In genomic region chr14:49193365-49194050, GRCh38 we compare ENCODE assay signal across 10 cellular contexts.
DNase-seq lines count a peak whose midpoint lies in the region; ATAC-seq, FAIRE-seq and TF ChIP-seq lines count a peak whose summit lies in the region.
"Had no signal": no experiment of that assay in that cellular context is flagged by ENCODE, and none has a peak within 500 bp of the region (broad histone marks: within the 10 kb centered on the region; RNA-seq: fewer than 3 reads in every experiment).

No MANE protein-coding gene starts in this region.

- ATAC-seq in GM19455 (IDR thresholded peaks at IDR 0.05; ENCODE audit: unreplicated experiment) (peak; percentile 80), HG02970 (IDR thresholded peaks at IDR 0.05; ENCODE audit: low FRiP score, unreplicated experiment) (peak; percentile 89), foreskin keratinocyte (no peak), omental fat pad (ENCODE audit: low FRiP score) (no peak)

- H3K27me3 ChIP-seq in foreskin keratinocyte, result no peaks in the 10 kb centered on the region

- H3K4me1 ChIP-seq in foreskin keratinocyte, result no peaks in the 10 kb centered on the region

- TF ChIP-seq CTCF in foreskin keratinocyte (conservative IDR thresholded peaks at IDR 0.05) (no peak), omental fat pad (IDR thresholded peaks at IDR 0.05) (no peak)

- H3K27ac ChIP-seq in foreskin keratinocyte, result no peak overlapping the region

- FAIRE-seq in GM12892 (lab: Jason Lieb, UNC), result peak; percentile 94
- FAIRE-seq: islet of Langerhans had no signal

- TF ChIP-seq POLR2A in GM12892 (IDR thresholded peaks at IDR 0.05; ENCODE audit: low read depth, low read length), result no peak

- DNase-seq in GM12892 (ENCODE audit: insufficient read length), result no peak
- peak; percentile 19 for DNase-seq in NCI-H69 (lab: John Stamatoyannopoulos, UW)
- no peak for DNase-seq in CD1c-positive myeloid dendritic cell (ENCODE audit: extremely low spot score)
- no peak for DNase-seq in HUDEP-2 (lab: John Stamatoyannopoulos, UW; ENCODE audit: unreplicated experiment in 76 of 76)
- no peak for DNase-seq in foreskin keratinocyte
- no peak for DNase-seq in omental fat pad (ENCODE audit: low spot score)
- DNase-seq: activated naive CD4-positive, alpha-beta T cell treated with anti-CD3 and anti-CD28 coated beads, Interleukin-2, amount 10 ng/mL, durations not matched to agents 7 days and 5 days had no signal

Comparison
In these comparisons a context has a peak if more than half of its experiments do, and no peak if none do; other contexts are left out.
1. ATAC-seq: peak in GM19455 (single experiment) and HG02970 (single experiment); none in foreskin keratinocyte (single experiment) and omental fat pad (single experiment).